ENCODE assay signal across 1 cellular context in genomic region chr2:96205238-96205637, GRCh38.
A peak's percentile ranks its signal among the peaks of the same experiment; 100 is the strongest.
TF ChIP-seq lines count a peak whose summit lies in the region.

No MANE protein-coding gene starts in this region.

TF ChIP-seq in K562, 482 proteins besides CTCF, POLR2A, EP300 and RAD21 (continued from another document):
- TF ChIP-seq C11orf30 (IDR thresholded peaks at IDR 0.05; ENCODE audit: low read depth) (peak; percentile 62), MAFG (tag; conservative IDR thresholded peaks at IDR 0.05) (peak; percentile 35; the same call in 1 of the 2 replicates), TCFL5 (CRISPR knock-in tag; conservative IDR thresholded peaks at IDR 0.05) (no peak), E4F1 (CRISPR knock-in tag; IDR thresholded peaks at IDR 0.05; ENCODE audit: borderline replicate concordance) (no peak), HNRNPLL (IDR thresholded peaks at IDR 0.05; ENCODE audit: low read depth, low read length, poor library complexity, severe bottlenecking) (no peak), WHSC1 (IDR thresholded peaks at IDR 0.05; ENCODE audit: low read length) (no peak), ZNF77 (CRISPR knock-in tag; IDR thresholded peaks at IDR 0.05) (no peak), ZKSCAN8 (CRISPR knock-in tag; IDR thresholded peaks at IDR 0.05) (no peak), NR2F6 (CRISPR knock-in tag; IDR thresholded peaks at IDR 0.05) (no peak), ZNF253 (CRISPR knock-in tag; conservative IDR thresholded peaks at IDR 0.05) (no peak), HNRNPL (IDR thresholded peaks at IDR 0.05; ENCODE audit: low read depth, low read length) (no peak), SRSF7 (optimal IDR thresholded peaks at IDR 0.05; ENCODE audit: low read depth, low read length) (no peak)
- TF ChIP-seq, protein P1, sequence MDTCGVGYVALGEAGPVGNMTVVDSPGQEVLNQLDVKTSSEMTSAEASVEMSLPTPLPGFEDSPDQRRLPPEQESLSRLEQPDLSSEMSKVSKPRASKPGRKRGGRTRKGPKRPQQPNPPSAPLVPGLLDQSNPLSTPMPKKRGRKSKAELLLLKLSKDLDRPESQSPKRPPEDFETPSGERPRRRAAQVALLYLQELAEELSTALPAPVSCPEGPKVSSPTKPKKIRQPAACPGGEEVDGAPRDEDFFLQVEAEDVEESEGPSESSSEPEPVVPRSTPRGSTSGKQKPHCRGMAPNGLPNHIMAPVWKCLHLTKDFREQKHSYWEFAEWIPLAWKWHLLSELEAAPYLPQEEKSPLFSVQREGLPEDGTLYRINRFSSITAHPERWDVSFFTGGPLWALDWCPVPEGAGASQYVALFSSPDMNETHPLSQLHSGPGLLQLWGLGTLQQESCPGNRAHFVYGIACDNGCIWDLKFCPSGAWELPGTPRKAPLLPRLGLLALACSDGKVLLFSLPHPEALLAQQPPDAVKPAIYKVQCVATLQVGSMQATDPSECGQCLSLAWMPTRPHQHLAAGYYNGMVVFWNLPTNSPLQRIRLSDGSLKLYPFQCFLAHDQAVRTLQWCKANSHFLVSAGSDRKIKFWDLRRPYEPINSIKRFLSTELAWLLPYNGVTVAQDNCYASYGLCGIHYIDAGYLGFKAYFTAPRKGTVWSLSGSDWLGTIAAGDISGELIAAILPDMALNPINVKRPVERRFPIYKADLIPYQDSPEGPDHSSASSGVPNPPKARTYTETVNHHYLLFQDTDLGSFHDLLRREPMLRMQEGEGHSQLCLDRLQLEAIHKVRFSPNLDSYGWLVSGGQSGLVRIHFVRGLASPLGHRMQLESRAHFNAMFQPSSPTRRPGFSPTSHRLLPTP (IDR thresholded peaks at IDR 0.05; ENCODE audit: borderline replicate concordance, extremely low read depth, insufficient read length) = no peak
- TF ChIP-seq, protein P2, sequence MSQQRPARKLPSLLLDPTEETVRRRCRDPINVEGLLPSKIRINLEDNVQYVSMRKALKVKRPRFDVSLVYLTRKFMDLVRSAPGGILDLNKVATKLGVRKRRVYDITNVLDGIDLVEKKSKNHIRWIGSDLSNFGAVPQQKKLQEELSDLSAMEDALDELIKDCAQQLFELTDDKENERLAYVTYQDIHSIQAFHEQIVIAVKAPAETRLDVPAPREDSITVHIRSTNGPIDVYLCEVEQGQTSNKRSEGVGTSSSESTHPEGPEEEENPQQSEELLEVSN (IDR thresholded peaks at IDR 0.05; ENCODE audit: borderline replicate concordance in 1 of 2, extremely low read depth in 1 of 2, insufficient read depth in 1 of 2, insufficient read length in 1 of 2, low read depth in 1 of 2, low read length in 1 of 2, poor library complexity in 1 of 2, severe bottlenecking in 1 of 2) = no peak
- TF ChIP-seq, protein P3, sequence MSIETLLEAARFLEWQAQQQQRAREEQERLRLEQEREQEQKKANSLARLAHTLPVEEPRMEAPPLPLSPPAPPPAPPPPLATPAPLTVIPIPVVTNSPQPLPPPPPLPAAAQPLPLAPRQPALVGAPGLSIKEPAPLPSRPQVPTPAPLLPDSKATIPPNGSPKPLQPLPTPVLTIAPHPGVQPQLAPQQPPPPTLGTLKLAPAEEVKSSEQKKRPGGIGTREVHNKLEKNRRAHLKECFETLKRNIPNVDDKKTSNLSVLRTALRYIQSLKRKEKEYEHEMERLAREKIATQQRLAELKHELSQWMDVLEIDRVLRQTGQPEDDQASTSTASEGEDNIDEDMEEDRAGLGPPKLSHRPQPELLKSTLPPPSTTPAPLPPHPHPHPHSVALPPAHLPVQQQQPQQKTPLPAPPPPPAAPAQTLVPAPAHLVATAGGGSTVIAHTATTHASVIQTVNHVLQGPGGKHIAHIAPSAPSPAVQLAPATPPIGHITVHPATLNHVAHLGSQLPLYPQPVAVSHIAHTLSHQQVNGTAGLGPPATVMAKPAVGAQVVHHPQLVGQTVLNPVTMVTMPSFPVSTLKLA (conservative IDR thresholded peaks at IDR 0.05) = 0 out of 4 replicates have a peak, but pooled peaks of 1 of the 2 experiments have one; percentile 17
- TF ChIP-seq, protein P4, sequence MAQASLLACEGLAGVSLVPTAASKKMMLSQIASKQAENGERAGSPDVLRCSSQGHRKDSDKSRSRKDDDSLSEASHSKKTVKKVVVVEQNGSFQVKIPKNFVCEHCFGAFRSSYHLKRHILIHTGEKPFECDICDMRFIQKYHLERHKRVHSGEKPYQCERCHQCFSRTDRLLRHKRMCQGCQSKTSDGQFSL (CRISPR knock-in tag; IDR thresholded peaks at IDR 0.05) = no peak
- TF ChIP-seq, protein P4 (tag; IDR thresholded peaks at IDR 0.05) = no peak
